In genomic region chr14:75188520-75189267, GRCh38 we compare ENCODE assay signal across 9 cellular contexts. TPM values are rescaled to one million over a fixed set of nuclear protein-coding genes. Genes with fewer than 3 reads are reported as not detected.
A peak's percentile ranks its signal among the peaks of the same experiment; 100 is the strongest.
DNase-seq lines count a peak whose midpoint lies in the region; ATAC-seq and TF ChIP-seq lines count a peak whose summit lies in the region.
"Had no signal": no experiment of that assay in that cellular context is flagged by ENCODE, and none has a peak within 500 bp of the region (broad histone marks: within the 10 kb centered on the region; RNA-seq: fewer than 3 reads in every experiment).

No MANE protein-coding gene starts in this region.

- H3K4me3 Mint-ChIP-seq in endodermal cell: no peak overlapping the region

- H3K4me3 ChIP-seq in ascending aorta: no peak overlapping the region
- H3K4me3 ChIP-seq in neutrophil (ENCODE audit: low read depth in 1 of 2, low read length in 1 of 2): peak overlapping the region in 1 of 2 experiments; percentile 19
- no peak overlapping the region for H3K4me3 ChIP-seq in endodermal cell (ENCODE audit: low read length)

- ATAC-seq in GM21786 (IDR thresholded peaks at IDR 0.05; ENCODE audit: unreplicated experiment): no peak

- H3K4me1 ChIP-seq in ascending aorta: peaks cover 4 to 16% of the 10 kb centered on the region in 2 donors
- peaks cover 25 to 27% of the 10 kb centered on the region in 2 experiments for H3K4me1 ChIP-seq in neutrophil (ENCODE audit: control insufficient read depth in 1 of 2, insufficient read depth in 1 of 2, low read depth in 1 of 2, low read length in 1 of 2)
- H3K4me1 ChIP-seq in endodermal cell (ENCODE audit: control insufficient read depth, insufficient read depth, low read length): no peaks in the 10 kb centered on the region

- H3K4me1 Mint-ChIP-seq in endodermal cell: no peaks in the 10 kb centered on the region

- peak; percentile 98 to 99 for DNase-seq in Kasumi-1 (lab: John Stamatoyannopoulos, UW)
- peak; percentile 15 to 69 for DNase-seq in ascending aorta (ENCODE audit: low spot score in 2 of 2)
- DNase-seq in endodermal cell: no peak
- no peak for DNase-seq in NCI-H1694 (lab: John Stamatoyannopoulos, UW)
- DNase-seq in D341Med (ENCODE audit: low spot score): no peak
- DNase-seq: erythroblast had no signal

- intact Hi-C loops in ascending aorta (cut with DNase I): no loop called here

- TF ChIP-seq CTCF in GM12873 (IDR thresholded peaks at IDR 0.05; ENCODE audit: insufficient read depth, low read depth, low read length, missing control alignments): peak; percentile 6
- TF ChIP-seq CTCF in ascending aorta (IDR thresholded peaks at IDR 0.05): no peak
- TF ChIP-seq CTCF in neutrophil (IDR thresholded peaks at IDR 0.05): peak; percentile 57
- TF ChIP-seq CTCF in endodermal cell (conservative IDR thresholded peaks at IDR 0.05): no peak

- H3K36me3 ChIP-seq in ascending aorta: no peaks in the 10 kb centered on the region
- no peaks in the 10 kb centered on the region for H3K36me3 ChIP-seq in neutrophil
- no peaks in the 10 kb centered on the region for H3K36me3 ChIP-seq in endodermal cell (ENCODE audit: control insufficient read depth, insufficient read depth, low read length)

- H3K9me3 Mint-ChIP-seq in endodermal cell: no peaks in the 10 kb centered on the region

- H3K36me3 Mint-ChIP-seq in endodermal cell (ENCODE audit: low read depth): no peaks in the 10 kb centered on the region

- no peak overlapping the region for H3K9ac ChIP-seq in endodermal cell (ENCODE audit: extremely low read depth, low read length, poor library complexity, severe bottlenecking)

- H3K27me3 Mint-ChIP-seq in endodermal cell (ENCODE audit: insufficient read depth): peaks cover 23% of the 10 kb centered on the region

- H3K27ac ChIP-seq in ascending aorta (no peak overlapping the region), neutrophil (peak overlapping the region; percentile 85), endodermal cell (ENCODE audit: low read depth, low read length) (no peak overlapping the region)

- H3K9me3 ChIP-seq in ascending aorta (no peaks in the 10 kb centered on the region), neutrophil (no peaks in the 10 kb centered on the region), endodermal cell (ENCODE audit: control insufficient read depth, low read length) (no peaks in the 10 kb centered on the region)

- H3K27me3 ChIP-seq in ascending aorta (no peaks in the 10 kb centered on the region), neutrophil (no peaks in the 10 kb centered on the region), endodermal cell (ENCODE audit: control insufficient read depth, insufficient read depth, low read length, poor library complexity, severe bottlenecking) (no peaks in the 10 kb centered on the region)

- H3K27ac Mint-ChIP-seq in endodermal cell: no peak overlapping the region

- 93 to 99% methylated on average over 6 to 7 of the region's 7 CpGs for WGBS in endodermal cell (ENCODE audit: insufficient coverage in 1 of 2, insufficient read length in 1 of 2), 2 experiments

RNA-seq across cellular contexts. Expression of gene TMED10, which starts 12.3 kb away (rescaled TPM):
- total RNA-seq in ascending aorta (190 TPM), endodermal cell (100 to 1,000 TPM; 264 to 267 TPM)
- 134 TPM for polyA plus RNA-seq in endodermal cell (2013, experiment 1 of 2)
- polyA plus RNA-seq in endodermal cell (2013, experiment 2 of 2): 118 TPM

Comparison
In these comparisons a context has a peak if more than half of its experiments do, and no peak if none do; other contexts are left out.
1. CTCF ChIP-seq: peak in GM12873 (single experiment) and neutrophil (single experiment); none in ascending aorta (0 of 3) and endodermal cell (single experiment).
2. DNase-seq: peak in Kasumi-1 (2 of 2) and ascending aorta (2 of 2); none in endodermal cell (single experiment), NCI-H1694 (single experiment) and D341Med (single experiment).